22 cellular contexts compared by ENCODE assay signal in the genomic region with DNA sequence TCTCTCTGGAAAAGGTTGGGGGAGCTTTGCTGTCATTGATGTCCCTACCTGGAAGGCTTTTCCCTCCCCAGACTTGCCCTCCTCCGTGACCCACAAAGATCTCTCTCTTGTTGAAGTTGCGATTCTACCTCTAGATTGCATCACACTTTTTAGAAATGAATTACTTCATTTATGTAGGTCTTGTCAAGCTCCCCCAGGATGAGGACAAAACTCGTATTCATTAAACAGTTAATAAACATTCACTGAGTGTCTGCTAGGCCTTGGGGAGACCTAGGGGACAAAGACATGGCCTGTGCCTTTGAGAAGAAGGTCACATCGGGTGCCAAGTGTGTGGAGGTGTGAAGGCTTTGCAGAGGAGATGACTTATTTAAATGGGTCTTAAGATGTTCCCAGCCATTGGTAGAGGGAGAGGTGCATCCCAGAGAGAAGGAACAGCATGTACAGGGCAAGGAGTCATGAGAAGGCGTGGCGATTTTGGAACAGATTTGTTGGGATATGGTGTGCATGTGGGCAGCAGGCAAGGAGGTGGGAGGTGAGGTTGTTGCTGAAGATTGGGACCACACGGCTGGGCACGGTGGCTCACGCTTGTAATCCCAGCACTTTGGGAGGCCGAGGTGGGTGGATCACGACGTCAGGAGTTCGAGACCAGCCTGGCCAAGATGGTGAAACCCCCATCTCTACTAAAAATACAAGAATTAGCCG. TPM values are rescaled to one million over a fixed set of nuclear protein-coding genes. Genes with fewer than 3 reads are reported as not detected.
A peak's percentile ranks its signal among the peaks of the same experiment; 100 is the strongest.
DNase-seq lines count a peak whose midpoint lies in the region; ATAC-seq and TF ChIP-seq lines count a peak whose summit lies in the region.
"Had no signal": no experiment of that assay in that cellular context is flagged by ENCODE, and none has a peak within 500 bp of the region (broad histone marks: within the 10 kb centered on the region; RNA-seq: fewer than 3 reads in every experiment).

No MANE protein-coding gene starts in this region.

- no peak for DNase-seq in stimulated activated naive CD8-positive, alpha-beta T cell treated with anti-CD3 and anti-CD28 coated beads, Interleukin-15, amount 100 ng/mL, for 72 hours
- no peak for DNase-seq in WTC11 (ENCODE audit: low spot score)
- peak; percentile 1 for DNase-seq in islet precursor cell
- no peak for DNase-seq in HT-29 (ENCODE audit: low spot score)
- no peak for DNase-seq in NK-92 (lab: John Stamatoyannopoulos, UW; ENCODE audit: unreplicated experiment)
- DNase-seq: activated CD4-positive, alpha-beta T cell treated with anti-CD3 and anti-CD28 coated beads for 48 hours; activated gamma-delta T cell; CD4-positive, CD25-positive, alpha-beta regulatory T cell; DMS153; effector memory CD4-positive, alpha-beta T cell; NCI-H1092; NCI-H2029; NCI-H774; OCI-M1; stimulated activated CD4-positive, alpha-beta T cell treated with anti-CD3 and anti-CD28 coated beads, Interleukin-2, amount 100 ng/mL, for 24 hours; SW 1271 had no signal

- no peak for ATAC-seq in stimulated activated naive CD8-positive, alpha-beta T cell treated with anti-CD3 and anti-CD28 coated beads, Interleukin-15, amount 100 ng/mL, for 72 hours
- no peak for ATAC-seq in WTC11
- no peak for ATAC-seq in HG03025 (IDR thresholded peaks at IDR 0.05; ENCODE audit: low FRiP score, unreplicated experiment)
- ATAC-seq: esophagus mucosa; Right ventricle myocardium inferior; stimulated activated memory B cell treated with anti-CD40 and anti-IgM and Interleukin-4, amounts not matched to agents 10 μg/mL and 1 μg/mL and 100 μg/mL, for 72 hours had no signal

- CTCF ChIA-PET in WTC11 (lab: Charles Lee) = no interaction called here

- TF ChIP-seq CTCF in WTC11 (IDR thresholded peaks at IDR 0.05) = no peak

- H3K36me3 Mint-ChIP-seq in stimulated activated naive CD8-positive, alpha-beta T cell treated with anti-CD3 and anti-CD28 coated beads, Interleukin-15, Interleukin-2, amounts not matched to agents 100 ng/mL and 50 ng/mL, for 24 hours (ENCODE audit: low read depth) = no peaks in the 10 kb centered on the region
- no peaks in the 10 kb centered on the region for H3K36me3 Mint-ChIP-seq in WTC11
- H3K36me3 Mint-ChIP-seq: brain; CD4-positive, CD25-positive, alpha-beta regulatory T cell; stimulated activated memory B cell treated with anti-CD40 and anti-IgM and Interleukin-4, amounts not matched to agents 10 μg/mL and 1 μg/mL and 100 μg/mL, for 72 hours had no signal

- peak overlapping the region; percentile 28 for H3K27ac Mint-ChIP-seq in stimulated activated naive CD8-positive, alpha-beta T cell treated with anti-CD3 and anti-CD28 coated beads, Interleukin-15, Interleukin-2, amounts not matched to agents 100 ng/mL and 50 ng/mL, for 24 hours
- peak overlapping the region in 1 of 2 donors; percentile 9 for H3K27ac Mint-ChIP-seq in stimulated activated naive CD8-positive, alpha-beta T cell treated with anti-CD3 and anti-CD28 coated beads, Interleukin-15, amount 100 ng/mL, for 72 hours
- no peak overlapping the region for H3K27ac Mint-ChIP-seq in WTC11
- H3K27ac Mint-ChIP-seq: stimulated activated memory B cell treated with anti-CD40 and anti-IgM and Interleukin-4, amounts not matched to agents 10 μg/mL and 1 μg/mL and 100 μg/mL, for 72 hours had no signal

- H3K4me1 Mint-ChIP-seq in stimulated activated naive CD8-positive, alpha-beta T cell treated with anti-CD3 and anti-CD28 coated beads, Interleukin-15, Interleukin-2, amounts not matched to agents 100 ng/mL and 50 ng/mL, for 24 hours (ENCODE audit: low read depth) = peaks cover 18% of the 10 kb centered on the region
- peaks cover 19% of the 10 kb centered on the region for H3K4me1 Mint-ChIP-seq in stimulated activated naive CD8-positive, alpha-beta T cell treated with anti-CD3 and anti-CD28 coated beads, Interleukin-15, amount 100 ng/mL, for 72 hours
- 0 out of 2 replicates have a peak, but pooled peaks cover 6% of the 10 kb centered on the region for H3K4me1 Mint-ChIP-seq in WTC11

- no peaks in the 10 kb centered on the region for H3K9me3 Mint-ChIP-seq in stimulated activated naive CD8-positive, alpha-beta T cell treated with anti-CD3 and anti-CD28 coated beads, Interleukin-15, Interleukin-2, amounts not matched to agents 100 ng/mL and 50 ng/mL, for 24 hours
- no peaks in the 10 kb centered on the region for H3K9me3 Mint-ChIP-seq in stimulated activated naive CD8-positive, alpha-beta T cell treated with anti-CD3 and anti-CD28 coated beads, Interleukin-15, amount 100 ng/mL, for 72 hours
- H3K9me3 Mint-ChIP-seq in WTC11 = no peaks in the 10 kb centered on the region
- H3K9me3 Mint-ChIP-seq: CD4-positive, CD25-positive, alpha-beta regulatory T cell; stimulated activated memory B cell treated with anti-CD40 and anti-IgM and Interleukin-4, amounts not matched to agents 10 μg/mL and 1 μg/mL and 100 μg/mL, for 72 hours had no signal

- POLR2A ChIA-PET in WTC11 (lab: Charles Lee) = no interaction called here

- no peak overlapping the region for H3K4me3 Mint-ChIP-seq in stimulated activated naive CD8-positive, alpha-beta T cell treated with anti-CD3 and anti-CD28 coated beads, Interleukin-15, Interleukin-2, amounts not matched to agents 100 ng/mL and 50 ng/mL, for 24 hours
- H3K4me3 Mint-ChIP-seq in stimulated activated naive CD8-positive, alpha-beta T cell treated with anti-CD3 and anti-CD28 coated beads, Interleukin-15, amount 100 ng/mL, for 72 hours = peak overlapping the region in 1 of 2 donors; percentile 7
- H3K4me3 Mint-ChIP-seq in WTC11 = no peak overlapping the region
- H3K4me3 Mint-ChIP-seq: brain; stimulated activated memory B cell treated with anti-CD40 and anti-IgM and Interleukin-4, amounts not matched to agents 10 μg/mL and 1 μg/mL and 100 μg/mL, for 72 hours had no signal

- peaks cover 5% of the 10 kb centered on the region for H3K27me3 Mint-ChIP-seq in stimulated activated naive CD8-positive, alpha-beta T cell treated with anti-CD3 and anti-CD28 coated beads, Interleukin-15, Interleukin-2, amounts not matched to agents 100 ng/mL and 50 ng/mL, for 24 hours
- H3K27me3 Mint-ChIP-seq in stimulated activated naive CD8-positive, alpha-beta T cell treated with anti-CD3 and anti-CD28 coated beads, Interleukin-15, amount 100 ng/mL, for 72 hours = peaks cover 17% of the 10 kb centered on the region
- peaks cover 6% of the 10 kb centered on the region for H3K27me3 Mint-ChIP-seq in WTC11 (ENCODE audit: low read depth)
- H3K27me3 Mint-ChIP-seq: CD4-positive, CD25-positive, alpha-beta regulatory T cell had no signal

TF ChIP-seq in WTC11, 78 proteins besides CTCF, POLR2A, EP300 and RAD21:
- TF ChIP-seq, protein P1, sequence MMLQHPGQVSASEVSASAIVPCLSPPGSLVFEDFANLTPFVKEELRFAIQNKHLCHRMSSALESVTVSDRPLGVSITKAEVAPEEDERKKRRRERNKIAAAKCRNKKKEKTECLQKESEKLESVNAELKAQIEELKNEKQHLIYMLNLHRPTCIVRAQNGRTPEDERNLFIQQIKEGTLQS (CRISPR knock-in tag; conservative IDR thresholded peaks at IDR 0.05) = no peak
- peak; percentile 54; the same call in 1 of the 2 replicates for TF ChIP-seq GABPB1 (CRISPR knock-in tag; IDR thresholded peaks at IDR 0.05)
- no peak for TF ChIP-seq PRRX2 (CRISPR knock-in tag; IDR thresholded peaks at IDR 0.05)
- TF ChIP-seq ZNF232 (CRISPR knock-in tag; IDR thresholded peaks at IDR 0.05) = no peak

RNA-seq across cellular contexts. Expression of a gene that starts 9.8 kb away (rescaled TPM):
- total RNA-seq in WTC11 (2021) = 394 to 395 TPM (median 395 TPM) in 3 replicates
- 294 and 342 TPM in 2 replicates for total RNA-seq in HT-29 (2014; rRNA removed; shearing (Covaris generic))
